Comparison of ENCODE assay signal across 8 cellular contexts in genomic region chr11:47408598-47409439, GRCh38. TPM values are rescaled to one million over a fixed set of nuclear protein-coding genes. Genes with fewer than 3 reads are reported as not detected.
A peak's percentile ranks its signal among the peaks of the same experiment; 100 is the strongest.
DNase-seq lines count a peak whose midpoint lies in the region; ATAC-seq and TF ChIP-seq lines count a peak whose summit lies in the region.

No MANE protein-coding gene starts in this region.

- WGBS in esophagus muscularis mucosa = 1% methylated on average over 14 of the region's 50 CpGs

- no peaks in the 10 kb centered on the region for H3K27me3 Mint-ChIP-seq in CD4-positive, alpha-beta T cell
- H3K27me3 Mint-ChIP-seq in T-helper 17 cell = no peaks in the 10 kb centered on the region
- no peaks in the 10 kb centered on the region for H3K27me3 Mint-ChIP-seq in natural killer cell treated with Interleukin-12 subunit alpha and Interleukin-12 subunit beta and Interleukin-15 and Interleukin-18, amount 100 ng/mL, for 72 hours

- peak overlapping the region; percentile 88 for H3K4me2 ChIP-seq in HCT116 (ENCODE audit: low read length)

- TF ChIP-seq POLR2A in HCT116 (IDR thresholded peaks at IDR 0.05; ENCODE audit: borderline replicate concordance, extremely low read depth, insufficient read depth, insufficient read length) = no peak
- peak; percentile 6 for TF ChIP-seq POLR2A in esophagus muscularis mucosa (IDR thresholded peaks at IDR 0.05; ENCODE audit: low read depth)

- no peak for DNase-seq in CD4-positive, alpha-beta T cell
- DNase-seq in HCT116 (ENCODE audit: low read depth, low spot score) (no peak), T-helper 17 cell (no peak), esophagus muscularis mucosa (ENCODE audit: extremely low spot score) (no peak), NCI-H2196 (lab: John Stamatoyannopoulos, UW; ENCODE audit: unreplicated experiment) (no peak), mesenteric fat pad (ENCODE audit: low spot score) (no peak), OCI-M2 (lab: John Stamatoyannopoulos, UW; ENCODE audit: unreplicated experiment) (no peak)
- peak; percentile 59 for DNase-seq in natural killer cell treated with Interleukin-12 subunit alpha and Interleukin-12 subunit beta and Interleukin-15 and Interleukin-18, amount 100 ng/mL, for 72 hours (ENCODE audit: low spot score)

- no peaks in the 10 kb centered on the region for H4K20me1 ChIP-seq in HCT116 (ENCODE audit: insufficient read depth)

- CTCF ChIA-PET in CD4-positive, alpha-beta T cell (lab: Charles Lee) = interaction anchor here (0.6 to 0.9 kb wide), 3 partner anchors 8 to 150 kb away, joined by 3 read pairs; no protein-coding TSS in a partner anchor
- CTCF ChIA-PET in HCT116 (lab: Charles Lee) = interaction anchor here (1.4 kb wide), 1 partner anchor 34 kb away, joined by 4 read pairs; no protein-coding TSS in a partner anchor

- H3K9me3 ChIP-seq in CD4-positive, alpha-beta T cell (ENCODE audit: control insufficient read depth, low read length) = no peaks in the 10 kb centered on the region
- H3K9me3 ChIP-seq in HCT116 (ENCODE audit: control insufficient read depth in 1 of 2, insufficient read depth in 1 of 2, low read depth in 1 of 2, low read length in 2 of 2) = no peaks in the 10 kb centered on the region
- no peaks in the 10 kb centered on the region for H3K9me3 ChIP-seq in T-helper 17 cell (ENCODE audit: control insufficient read depth, low read length, poor library complexity, severe bottlenecking)
- H3K9me3 ChIP-seq in esophagus muscularis mucosa = no peaks in the 10 kb centered on the region

- no peak for TF ChIP-seq EP300 in esophagus muscularis mucosa (IDR thresholded peaks at IDR 0.05)

- TSS peak; percentile 54 for BruUV-seq in HCT116 (replicated peaks; lab: Mats Ljungman, UMichigan)

- H3K79me2 ChIP-seq in HCT116 (ENCODE audit: insufficient read depth, low read length) = peaks cover 7% of the 10 kb centered on the region; the same call in 1 of the 2 replicates

- H3K27ac Mint-ChIP-seq in CD4-positive, alpha-beta T cell = peak overlapping the region; percentile 95
- H3K27ac Mint-ChIP-seq in T-helper 17 cell = peak overlapping the region; percentile 95
- H3K27ac Mint-ChIP-seq in natural killer cell treated with Interleukin-12 subunit alpha and Interleukin-12 subunit beta and Interleukin-15 and Interleukin-18, amount 100 ng/mL, for 72 hours = peak overlapping the region; percentile 83 to 91

- peak overlapping the region; percentile 71 for H3K27ac ChIP-seq in CD4-positive, alpha-beta T cell (ENCODE audit: low read depth, low read length)
- peak overlapping the region; percentile 98 for H3K27ac ChIP-seq in HCT116 (ENCODE audit: low read depth, low read length)
- peak overlapping the region; percentile 96 to 98 (median 98) for H3K27ac ChIP-seq in esophagus muscularis mucosa (replicated peaks in 1 of 4)

- peak overlapping the region; percentile 99 for H3K4me3 Mint-ChIP-seq in CD4-positive, alpha-beta T cell
- H3K4me3 Mint-ChIP-seq in T-helper 17 cell = peak overlapping the region; percentile 97
- H3K4me3 Mint-ChIP-seq in natural killer cell treated with Interleukin-12 subunit alpha and Interleukin-12 subunit beta and Interleukin-15 and Interleukin-18, amount 100 ng/mL, for 72 hours = peak overlapping the region; percentile 90

- TF ChIP-seq RAD21 in HCT116 (IDR thresholded peaks at IDR 0.05; ENCODE audit: low read depth) = no peak

- ATAC-seq in CD4-positive, alpha-beta T cell (ENCODE audit: poor library complexity) = peak; percentile 7
- peak; percentile 15 for ATAC-seq in HCT116
- ATAC-seq in T-helper 17 cell = no peak
- ATAC-seq in natural killer cell treated with Interleukin-12 subunit alpha and Interleukin-12 subunit beta and Interleukin-15 and Interleukin-18, amount 100 ng/mL, for 72 hours = no peak

- peak overlapping the region; percentile 73 for H3K9ac ChIP-seq in HCT116 (ENCODE audit: low read length)

- peaks cover 17% of the 10 kb centered on the region for H3K4me1 Mint-ChIP-seq in CD4-positive, alpha-beta T cell (ENCODE audit: low read depth)
- peaks cover 20% of the 10 kb centered on the region for H3K4me1 Mint-ChIP-seq in T-helper 17 cell
- H3K4me1 Mint-ChIP-seq in natural killer cell treated with Interleukin-12 subunit alpha and Interleukin-12 subunit beta and Interleukin-15 and Interleukin-18, amount 100 ng/mL, for 72 hours (ENCODE audit: low read depth in 2 of 2) = peaks cover 13 to 28% of the 10 kb centered on the region in 2 donors

- H3K4me1 ChIP-seq in HCT116 (ENCODE audit: control insufficient read depth in 1 of 2, insufficient read depth in 2 of 2, low read length in 2 of 2) (peaks cover 25 to 30% of the 10 kb centered on the region in 2 experiments), esophagus muscularis mucosa (peaks cover 31 to 62% (median 59%) of the 10 kb centered on the region in 4 donors)

- no peaks in the 10 kb centered on the region for H3K27me3 ChIP-seq in CD4-positive, alpha-beta T cell (ENCODE audit: control insufficient read depth, insufficient read depth, low read length)
- no peaks in the 10 kb centered on the region for H3K27me3 ChIP-seq in HCT116 (ENCODE audit: insufficient read depth, low read length)
- no peaks in the 10 kb centered on the region for H3K27me3 ChIP-seq in esophagus muscularis mucosa

- no peak overlapping the region for H2AFZ ChIP-seq in HCT116 (ENCODE audit: low read depth, low read length, poor library complexity, severe bottlenecking)

- no peak for TF ChIP-seq CTCF in CD4-positive, alpha-beta T cell (IDR thresholded peaks at IDR 0.05)
- TF ChIP-seq CTCF in HCT116 (IDR thresholded peaks at IDR 0.05 in 2 of 3, conservative IDR thresholded peaks at IDR 0.05 in 1 of 3; ENCODE audit: borderline replicate concordance in 1 of 3, insufficient read depth in 1 of 3, low read depth in 2 of 3, low read length in 2 of 3) (no peak), esophagus muscularis mucosa (IDR thresholded peaks at IDR 0.05) (no peak)

- POLR2A ChIA-PET in CD4-positive, alpha-beta T cell (lab: Charles Lee) = interaction anchor here (0.7 to 2.6 kb wide), 7 partner anchors 8 to 194 kb away, joined by 3 to 14 read pairs (median 4); partner anchors contain the start of genes DDB2 and PSMC3
- POLR2A ChIA-PET in HCT116 (lab: Charles Lee) = interaction anchor here (1.5 kb wide), 1 partner anchor 34 kb away, joined by 5 read pairs; no protein-coding TSS in a partner anchor

- H3K4me3 ChIP-seq in HCT116 (replicated peaks in 1 of 2; ENCODE audit: low read depth in 1 of 2, low read length in 2 of 2) (peak overlapping the region; percentile 78 to 87), esophagus muscularis mucosa (peak overlapping the region; percentile 82 to 94 (median 88))

- H3K36me3 Mint-ChIP-seq in CD4-positive, alpha-beta T cell (ENCODE audit: low read depth) = peaks cover 22% of the 10 kb centered on the region
- H3K36me3 Mint-ChIP-seq in T-helper 17 cell (ENCODE audit: low read depth) = peaks cover under 1% of the 10 kb centered on the region
- H3K36me3 Mint-ChIP-seq in natural killer cell treated with Interleukin-12 subunit alpha and Interleukin-12 subunit beta and Interleukin-15 and Interleukin-18, amount 100 ng/mL, for 72 hours = no peaks in the 10 kb centered on the region

- no peaks in the 10 kb centered on the region for H3K9me3 Mint-ChIP-seq in CD4-positive, alpha-beta T cell
- H3K9me3 Mint-ChIP-seq in natural killer cell treated with Interleukin-12 subunit alpha and Interleukin-12 subunit beta and Interleukin-15 and Interleukin-18, amount 100 ng/mL, for 72 hours = no peaks in the 10 kb centered on the region

- no peaks in the 10 kb centered on the region for H3K36me3 ChIP-seq in HCT116 (ENCODE audit: control insufficient read depth in 1 of 2, insufficient read depth in 2 of 2, low read length in 2 of 2)
- H3K36me3 ChIP-seq in esophagus muscularis mucosa = peaks cover 19 to 37% (median 31%) of the 10 kb centered on the region in 4 donors

- RAD21 ChIA-PET in HCT116 (lab: Charles Lee; ENCODE audit: low non-redundant PET in 1 of 2, low total read pairs in 2 of 2, uncharacterized antibody in 2 of 2, unreplicated experiment in 2 of 2) = no interaction called here

- intact Hi-C loops in CD4-positive, alpha-beta T cell (cut with DNase I, micrococcal nuclease) = loop anchor here (1.0 to 10.0 kb wide), 6 partner anchors 16 to 474 kb away; partner anchors contain the start of genes ARFGAP2 (in 1 of the 2), CSTPP1 (in 1 of the 2), FNBP4 (in 1 of the 2) and MADD (in 1 of the 2)
- intact Hi-C loops in HCT116 (cut with micrococcal nuclease) (loop anchor here (1.0 to 2.0 kb wide), 2 partner anchors 35 to 138 kb away; partner anchors contain the start of gene MADD), esophagus muscularis mucosa (cut with DNase I) (loop anchor here (5.0 kb wide), 1 partner anchor 37 kb away; no protein-coding TSS in a partner anchor)

- H3K9me2 ChIP-seq in HCT116 (ENCODE audit: insufficient read depth) = no peaks in the 10 kb centered on the region

RNA-seq across cellular contexts. Expression of gene SLC39A13, which starts 0.4 kb away (rescaled TPM):
- total RNA-seq in CD4-positive, alpha-beta T cell = 10 to 100 TPM; 36.6 to 39.2 TPM
- total RNA-seq in HCT116 (2021; ENCODE audit: unreplicated experiment) (23.9 TPM), T-helper 17 cell (10 to 100 TPM; 31.6 to 31.8 TPM), esophagus muscularis mucosa (100 to 1,000 TPM in 2 of 4 donors, 10 to 100 TPM in 2; 91.9 to 251 (median 129) TPM), mesenteric fat pad (49.7 TPM)
- polyA plus RNA-seq in HCT116 (2012) = 15.9 and 17.1 TPM in 2 replicates
- 10 to 100 TPM; 20.9 to 31.3 TPM for total RNA-seq in natural killer cell treated with Interleukin-12 subunit alpha and Interleukin-12 subunit beta and Interleukin-15 and Interleukin-18, amount 100 ng/mL, for 72 hours

RNA-seq across cellular contexts. Expression of gene PSMC3, which starts 17.4 kb away (rescaled TPM):
- total RNA-seq in CD4-positive, alpha-beta T cell = 10 to 100 TPM; 51.3 to 59.5 TPM
- total RNA-seq in HCT116 (2021; ENCODE audit: unreplicated experiment) (155 TPM), T-helper 17 cell (10 to 100 TPM; 47.8 to 55.2 TPM), esophagus muscularis mucosa (100 to 1,000 TPM; 163 to 197 (median 182) TPM), mesenteric fat pad (116 TPM)
- 224 and 256 TPM in 2 replicates for polyA plus RNA-seq in HCT116 (2012)
- total RNA-seq in natural killer cell treated with Interleukin-12 subunit alpha and Interleukin-12 subunit beta and Interleukin-15 and Interleukin-18, amount 100 ng/mL, for 72 hours = 100 to 1,000 TPM; 175 to 216 TPM

RNA-seq across cellular contexts. Expression of gene SPI1, which starts 30.5 kb away (rescaled TPM):
- total RNA-seq in CD4-positive, alpha-beta T cell = 1 to 10 TPM; 4.9 to 5.9 TPM
- total RNA-seq in HCT116 (2021; ENCODE audit: unreplicated experiment) (0.32 TPM), T-helper 17 cell (10 to 100 TPM in 1 of 2 donors, 1 to 10 TPM in 1; 4.9 to 14.9 TPM), esophagus muscularis mucosa (10 to 100 TPM; 17.6 to 34.6 (median 20.5) TPM), mesenteric fat pad (74.7 TPM)
- not detected in 2 replicates for polyA plus RNA-seq in HCT116 (2012)
- total RNA-seq in natural killer cell treated with Interleukin-12 subunit alpha and Interleukin-12 subunit beta and Interleukin-15 and Interleukin-18, amount 100 ng/mL, for 72 hours = 1 to 10 TPM; 2.0 to 2.5 TPM

RNA-seq across cellular contexts. Expression of gene RAPSN, which starts 40.1 kb away (rescaled TPM):
- total RNA-seq in CD4-positive, alpha-beta T cell = under 1 TPM; 0.56 to 0.85 TPM
- 0.57 TPM for total RNA-seq in HCT116 (2021; ENCODE audit: unreplicated experiment)
- polyA plus RNA-seq in HCT116 (2012) = 0.17 and 0.41 TPM in 2 replicates
- total RNA-seq in T-helper 17 cell = 1 to 10 TPM; 3.0 to 3.1 TPM
- 1 to 10 TPM in 1 of 4 donors, under 1 TPM in 3; 0.42 to 1.4 (median 0.70) TPM for total RNA-seq in esophagus muscularis mucosa
- 1 to 10 TPM; 1.8 to 4.0 TPM for total RNA-seq in natural killer cell treated with Interleukin-12 subunit alpha and Interleukin-12 subunit beta and Interleukin-15 and Interleukin-18, amount 100 ng/mL, for 72 hours
- 0.55 TPM for total RNA-seq in mesenteric fat pad

RNA-seq across cellular contexts. Expression of gene MYBPC3, which starts 56.3 kb away (rescaled TPM):
- total RNA-seq in CD4-positive, alpha-beta T cell = not detected
- total RNA-seq in HCT116 (2021; ENCODE audit: unreplicated experiment) (0.25 TPM), T-helper 17 cell (under 1 TPM in 1 of 2 donors, not detected in 1; 0.10 TPM), esophagus muscularis mucosa (under 1 TPM in 2 of 4 donors, not detected in 2; 0.06 to 0.17 TPM), mesenteric fat pad (0.48 TPM)
- 0.12 and 0.18 TPM in 2 replicates for polyA plus RNA-seq in HCT116 (2012)
- total RNA-seq in natural killer cell treated with Interleukin-12 subunit alpha and Interleukin-12 subunit beta and Interleukin-15 and Interleukin-18, amount 100 ng/mL, for 72 hours = not detected

Comparison
In these comparisons a context has a peak if more than half of its experiments do, and no peak if none do; other contexts are left out.
1. ATAC-seq: peak in CD4-positive, alpha-beta T cell (single experiment) and HCT116 (single experiment); none in T-helper 17 cell (single experiment) and natural killer cell treated with Interleukin-12 subunit alpha and Interleukin-12 subunit beta and Interleukin-15 and Interleukin-18, amount 100 ng/mL, for 72 hours (0 of 2).
2. Peak in every context shown above with its lines, with median percentiles within 50 percentile points of each other: H3K27ac ChIP-seq, H3K27ac Mint-ChIP-seq and H3K4me3 Mint-ChIP-seq.